Comparison of ENCODE assay signal across 11 cellular contexts in genomic region chr2:179911569-179911968, GRCh38. TPM values are rescaled to one million over a fixed set of nuclear protein-coding genes. Genes with fewer than 3 reads are reported as not detected.
"Had no signal": no experiment of that assay in that cellular context is flagged by ENCODE, and none has a peak within 500 bp of the region (broad histone marks: within the 10 kb centered on the region; RNA-seq: fewer than 3 reads in every experiment).

No MANE protein-coding gene starts in this region.

- H3K4me1 ChIP-seq: HAP-1 had no signal

- H3K36me3 ChIP-seq: HAP-1 had no signal

- H2AFZ ChIP-seq: GM23248, GM23338 had no signal

- H3K27ac ChIP-seq: GM23248 had no signal

- DNase-seq: GM23248, GOT3, H7, H9, HCEC 1CT, HFFc6 had no signal

- ATAC-seq: GM23338, HCT116 had no signal

- H3K4me3 ChIP-seq: GM23248, GM23338, HAP-1 had no signal

- FAIRE-seq: H1, H54 had no signal

- H3K9me3 Mint-ChIP-seq: GM23338, H9, HFFc6 had no signal

- H3K9ac ChIP-seq: GM23248 had no signal

- H3K27ac Mint-ChIP-seq: GM23338, H9, HFFc6 had no signal

- H3K4me3 Mint-ChIP-seq: GM23338, H9, HFFc6 had no signal

- H3K9me3 ChIP-seq: HAP-1 had no signal

RNA-seq across cellular contexts. Expression of gene ZNF385B, which starts 50.2 kb away (rescaled TPM):
- total RNA-seq: GM23248 had no signal
